ENCODE assay signal across 8 cellular contexts in genomic region chr3:39150803-39151631, GRCh38. TPM values are rescaled to one million over a fixed set of nuclear protein-coding genes. Genes with fewer than 3 reads are reported as not detected.
DNase-seq lines count a peak whose midpoint lies in the region; ATAC-seq and TF ChIP-seq lines count a peak whose summit lies in the region.

No MANE protein-coding gene starts in this region.

- peak overlapping the region; percentile 98 for H3K27ac Mint-ChIP-seq in HFFc6

- H3K4me3 Mint-ChIP-seq in HFFc6: peak overlapping the region; percentile 95

- peaks cover 6% of the 10 kb centered on the region for H3K36me3 Mint-ChIP-seq in HFFc6 (ENCODE audit: low read depth)

- H3K27ac ChIP-seq in cingulate gyrus (ENCODE audit: low read depth, low read length): peak overlapping the region; percentile 94

- H3K4me1 Mint-ChIP-seq in HFFc6 (ENCODE audit: low read depth): peaks cover 80% of the 10 kb centered on the region

- no peaks in the 10 kb centered on the region for H3K9me3 Mint-ChIP-seq in HFFc6

- ATAC-seq in HG02884 (IDR thresholded peaks at IDR 0.05; ENCODE audit: unreplicated experiment): no peak

- H3K27me3 Mint-ChIP-seq in HFFc6 (ENCODE audit: insufficient read depth): peaks cover 13% of the 10 kb centered on the region

- TF ChIP-seq CTCF in HFFc6 (IDR thresholded peaks at IDR 0.05): no peak

- peak; percentile 76 for DNase-seq in AG08396 (ENCODE audit: low spot score)
- DNase-seq in HFFc6: peak; percentile 91
- peak; percentile 54 for DNase-seq in UCSD-AML1 (lab: John Stamatoyannopoulos, UW; ENCODE audit: unreplicated experiment)
- DNase-seq in kidney glomerular epithelial cell (lab: John Stamatoyannopoulos, UW): peak; percentile 99
- peak; percentile 65 for DNase-seq in stimulated activated CD4-positive, alpha-beta T cell treated with anti-CD3 and anti-CD28 coated beads, Interleukin-12 subunit alpha, Interleukin-12 subunit beta, amount 100 ng/mL, for 4 hours
- no peak for DNase-seq in GM19238 (ENCODE audit: insufficient read length, low spot score)

RNA-seq across cellular contexts. Expression of gene CSRNP1, which starts 2.4 kb away (rescaled TPM):
- 10 to 100 TPM; 10.5 to 18.2 (median 12.5) TPM for total RNA-seq in HFFc6 (2021; fragmentation: NEBNext Ultra II Directional; extraction: Animal tissue kit (Norgen Biotek cat#: 25700))

RNA-seq across cellular contexts. Expression of gene XIRP1, which starts 41.4 kb away (rescaled TPM):
- not detected for total RNA-seq in HFFc6 (2021; fragmentation: NEBNext Ultra II Directional; extraction: Animal tissue kit (Norgen Biotek cat#: 25700))

RNA-seq across cellular contexts. Expression of gene TTC21A, which starts 43.5 kb away (rescaled TPM):
- 1 to 10 TPM in 5 of 6 experiments, under 1 TPM in 1; 0.91 to 2.2 (median 1.8) TPM for total RNA-seq in HFFc6 (2021; fragmentation: NEBNext Ultra II Directional; extraction: Animal tissue kit (Norgen Biotek cat#: 25700))

RNA-seq across cellular contexts. Expression of gene GORASP1, which starts 43.6 kb away (rescaled TPM):
- total RNA-seq in HFFc6 (2021; fragmentation: NEBNext Ultra II Directional; extraction: Animal tissue kit (Norgen Biotek cat#: 25700)): 10 to 100 TPM; 42.7 to 52.1 (median 47.0) TPM
